ENCODE assay signal across 18 cellular contexts in genomic region chr12:52441320-52441911, GRCh38. TPM values are rescaled to one million over a fixed set of nuclear protein-coding genes. Genes with fewer than 3 reads are reported as not detected.
DNase-seq lines count a peak whose midpoint lies in the region; ATAC-seq and TF ChIP-seq lines count a peak whose summit lies in the region.
"Had no signal": no experiment of that assay in that cellular context is flagged by ENCODE, and none has a peak within 500 bp of the region (broad histone marks: within the 10 kb centered on the region; RNA-seq: fewer than 3 reads in every experiment).

No MANE protein-coding gene starts in this region.

- H3K36me3 ChIP-seq in osteoblast (ENCODE audit: insufficient read depth, low read length) (no peaks in the 10 kb centered on the region), ovary (no peaks in the 10 kb centered on the region)
- H3K36me3 ChIP-seq: lower lobe of right lung, SJCRH30, WERI-Rb-1 had no signal

- ATAC-seq in HG03342 (IDR thresholded peaks at IDR 0.05; ENCODE audit: unreplicated experiment) (no peak), GM21786 (IDR thresholded peaks at IDR 0.05; ENCODE audit: unreplicated experiment) (no peak)

- TF ChIP-seq EP300 in ovary (IDR thresholded peaks at IDR 0.05) = no peak

- peak overlapping the region; percentile 99 for H3K27ac ChIP-seq in epithelial cell of prostate
- peak overlapping the region; percentile 84 for H3K27ac ChIP-seq in osteoblast (ENCODE audit: low read depth, low read length)
- H3K27ac ChIP-seq in ovary = no peak overlapping the region
- H3K27ac ChIP-seq: lower lobe of right lung, SJCRH30, WERI-Rb-1 had no signal

- no peaks in the 10 kb centered on the region for H3K9me3 ChIP-seq in osteoblast (ENCODE audit: low read depth, low read length)
- no peaks in the 10 kb centered on the region for H3K9me3 ChIP-seq in ovary
- H3K9me3 ChIP-seq: lower lobe of right lung, SJCRH30 had no signal

- intact Hi-C loops in ovary (cut with DNase I) = no loop called here

- peak overlapping the region; percentile 15 for H3K4me2 ChIP-seq in osteoblast (ENCODE audit: insufficient read depth, low read length)

- no peaks in the 10 kb centered on the region for H4K20me1 ChIP-seq in osteoblast (ENCODE audit: insufficient read depth, low read length)

- H3K4me1 ChIP-seq in osteoblast (ENCODE audit: insufficient read depth, low read length) (peaks cover 40% of the 10 kb centered on the region), ovary (ENCODE audit: insufficient read depth) (no peaks in the 10 kb centered on the region)
- H3K4me1 ChIP-seq: lower lobe of right lung, SJCRH30 had no signal

- 42 to 53% (median 43%) methylated on average over 9 of the region's 9 CpGs for WGBS in ovary, 3 donors

- DNase-seq in HCEC 1CT (peak; percentile 30), NOMO-1 treated with DMSO at 0.1 percent for 48 hours (lab: John Stamatoyannopoulos, UW; ENCODE audit: unreplicated experiment) (peak; percentile 64), epithelial cell of prostate (ENCODE audit: low read depth, low spot score) (peak; percentile 69), osteoblast (ENCODE audit: insufficient read length, low spot score, missing footprints) (no peak), ovary (no peak), NCI-H526 treated with DMSO at 0.1 percent for 48 hours (lab: John Stamatoyannopoulos, UW) (no peak)
- DNase-seq: activated naive CD4-positive, alpha-beta T cell treated with anti-CD3 and anti-CD28 coated beads for 36 hours; CD8-positive, alpha-beta memory T cell; erythroblast; lower lobe of right lung; NCI-H1417 treated with DMSO at 0.1 percent for 48 hours; SJCRH30; stimulated activated CD4-positive, alpha-beta T cell treated with anti-CD3 and anti-CD28 coated beads, Interleukin-12 subunit alpha, Interleukin-12 subunit beta, amount 100 ng/mL, for 4 hours; substantia nigra; WERI-Rb-1 had no signal

- H3K4me3 ChIP-seq in osteoblast (ENCODE audit: insufficient read depth, low read length) (no peak overlapping the region), ovary (no peak overlapping the region)
- H3K4me3 ChIP-seq: lower lobe of right lung, SJCRH30 had no signal

- TF ChIP-seq POLR2A in ovary (IDR thresholded peaks at IDR 0.05) = no peak

- peaks cover 2% of the 10 kb centered on the region for H3K27me3 ChIP-seq in osteoblast (ENCODE audit: insufficient read depth, low read length)
- H3K27me3 ChIP-seq in ovary = no peaks in the 10 kb centered on the region

- H2AFZ ChIP-seq in osteoblast (ENCODE audit: low read length) = no peak overlapping the region

- no peak for TF ChIP-seq CTCF in osteoblast (IDR thresholded peaks at IDR 0.05; ENCODE audit: extremely low read depth, low read depth, low read length)
- no peak for TF ChIP-seq CTCF in ovary (IDR thresholded peaks at IDR 0.05)

- H3K79me2 ChIP-seq in osteoblast (ENCODE audit: insufficient read depth, low read length) = no peaks in the 10 kb centered on the region

RNA-seq across cellular contexts. Expression of gene KRT75, which starts 7.2 kb away (rescaled TPM):
- total RNA-seq in osteoblast (under 0.01 TPM in 1 of 2 replicates, not detected in the other), ovary (under 1 TPM in 1 of 7 donors, not detected in 6; 0.08 TPM)
- not detected for polyA plus RNA-seq in ovary
- total RNA-seq: activated naive CD4-positive, alpha-beta T cell treated with anti-CD3 and anti-CD28 coated beads for 36 hours; CD8-positive, alpha-beta memory T cell; lower lobe of right lung; osteocyte; SJCRH30 had no signal
- polyA plus RNA-seq: CD8-positive, alpha-beta memory T cell had no signal

RNA-seq across cellular contexts. Expression of gene KRT6B, which starts 10.5 kb away (rescaled TPM):
- total RNA-seq in osteoblast (not detected in 2 replicates), ovary (under 1 TPM in 1 of 7 donors, not detected in 6; 0.11 TPM)
- polyA plus RNA-seq in ovary = not detected
- total RNA-seq: activated naive CD4-positive, alpha-beta T cell treated with anti-CD3 and anti-CD28 coated beads for 36 hours; CD8-positive, alpha-beta memory T cell; lower lobe of right lung; osteocyte; SJCRH30 had no signal
- polyA plus RNA-seq: CD8-positive, alpha-beta memory T cell had no signal

RNA-seq across cellular contexts. Expression of gene KRT6C, which starts 32.2 kb away (rescaled TPM):
- not detected in 2 replicates for total RNA-seq in osteoblast
- total RNA-seq in ovary = under 1 TPM in 1 of 7 donors, not detected in 6; 0.17 TPM
- polyA plus RNA-seq in ovary = not detected
- total RNA-seq: activated naive CD4-positive, alpha-beta T cell treated with anti-CD3 and anti-CD28 coated beads for 36 hours; CD8-positive, alpha-beta memory T cell; lower lobe of right lung; osteocyte; SJCRH30 had no signal
- polyA plus RNA-seq: CD8-positive, alpha-beta memory T cell had no signal

RNA-seq across cellular contexts. Expression of gene KRT82, which starts 35.3 kb away (rescaled TPM):
- total RNA-seq in osteoblast = not detected in 2 replicates
- total RNA-seq in ovary = not detected
- not detected for polyA plus RNA-seq in ovary
- total RNA-seq: activated naive CD4-positive, alpha-beta T cell treated with anti-CD3 and anti-CD28 coated beads for 36 hours; CD8-positive, alpha-beta memory T cell; lower lobe of right lung; osteocyte; SJCRH30 had no signal
- polyA plus RNA-seq: CD8-positive, alpha-beta memory T cell had no signal

RNA-seq across cellular contexts. Expression of gene KRT6A, which starts 51.6 kb away (rescaled TPM):
- total RNA-seq in osteoblast (under 0.01 and 0.72 TPM in 2 replicates), ovary (10 to 100 TPM in 1 of 7 donors, 1 to 10 TPM in 3, under 1 TPM in 2, not detected in 1; 0.50 to 14.5 (median 1.4) TPM)
- under 1 TPM in 1 of 2 donors, not detected in 1; 0.15 TPM for polyA plus RNA-seq in ovary
- total RNA-seq: activated naive CD4-positive, alpha-beta T cell treated with anti-CD3 and anti-CD28 coated beads for 36 hours; CD8-positive, alpha-beta memory T cell; osteocyte; SJCRH30 had no signal
- polyA plus RNA-seq: CD8-positive, alpha-beta memory T cell had no signal

Comparison
In these comparisons a context has a peak if more than half of its experiments do, and no peak if none do; other contexts are left out.
1. DNase-seq: peak in HCEC 1CT (single experiment), NOMO-1 treated with DMSO at 0.1 percent for 48 hours (single experiment) and epithelial cell of prostate (single experiment); none in osteoblast (single experiment), ovary (0 of 5) and NCI-H526 treated with DMSO at 0.1 percent for 48 hours (single experiment).
2. H3K27ac ChIP-seq: peak in epithelial cell of prostate (single experiment) and osteoblast (single experiment); none in ovary (0 of 2).